In genomic region chr2:41973871-41974270, GRCh38 we compare ENCODE assay signal across 30 cellular contexts.
"Had no signal": no experiment of that assay in that cellular context is flagged by ENCODE, and none has a peak within 500 bp of the region (broad histone marks: within the 10 kb centered on the region; RNA-seq: fewer than 3 reads in every experiment).

No MANE protein-coding gene starts in this region.

- H3K4me1 ChIP-seq: left ventricle myocardium inferior, right atrium auricular region, right lobe of liver, stomach, testis, transverse colon, upper lobe of right lung had no signal

- H3K36me3 ChIP-seq: left ventricle myocardium inferior, neutrophil, ovary, right atrium auricular region, right lobe of liver, stomach, thyroid gland, transverse colon, upper lobe of right lung had no signal

- ATAC-seq: left colon; naive thymus-derived CD4-positive, alpha-beta T cell; natural killer cell treated with Interleukin-12 subunit alpha and Interleukin-12 subunit beta and Interleukin-15 and Interleukin-18, amount 100 ng/mL, for 72 hours; right lobe of liver; stimulated activated naive B cell treated with anti-CD40 and anti-IgM and Interleukin-4, amounts not matched to agents 10 μg/mL and 1 μg/mL and 100 μg/mL, for 72 hours; stimulated activated naive CD8-positive, alpha-beta T cell treated with anti-CD3 and anti-CD28 coated beads, Interleukin-15, Interleukin-2, amounts not matched to agents 100 U/mL and 50 U/mL, for 24 hours; upper lobe of right lung had no signal

- H3K9me3 ChIP-seq: left ventricle myocardium inferior, neutrophil, ovary, right atrium auricular region, right lobe of liver, stomach, testis, thyroid gland, transverse colon, upper lobe of right lung had no signal

- H3K27ac Mint-ChIP-seq: immature natural killer cell; mesothelial cell of epicardium; naive thymus-derived CD4-positive, alpha-beta T cell; natural killer cell treated with Interleukin-12 subunit alpha and Interleukin-12 subunit beta and Interleukin-15 and Interleukin-18, amount 100 ng/mL, for 72 hours; progenitor cell of endocrine pancreas; stimulated activated naive B cell treated with anti-CD40 and anti-IgM and Interleukin-4, amounts not matched to agents 10 μg/mL and 1 μg/mL and 100 μg/mL, for 72 hours had no signal

- H3K27ac ChIP-seq: left ventricle myocardium inferior, neutrophil, ovary, right atrium auricular region, right lobe of liver, skin epidermis, stomach, testis, thyroid gland, transverse colon, upper lobe of right lung had no signal

- FAIRE-seq: islet of Langerhans, kidney, urothelium cell line had no signal

- H3K4me1 Mint-ChIP-seq: immature natural killer cell; naive thymus-derived CD4-positive, alpha-beta T cell; stimulated activated naive B cell treated with anti-CD40 and anti-IgM and Interleukin-4, amounts not matched to agents 10 μg/mL and 1 μg/mL and 100 μg/mL, for 72 hours had no signal

- H3K4me3 ChIP-seq: left ventricle myocardium inferior, lung, ovary, right atrium auricular region, right lobe of liver, skin epidermis, stomach, testis, thyroid gland, transverse colon, upper lobe of right lung had no signal

- H3K4me3 Mint-ChIP-seq: immature natural killer cell; mesothelial cell of epicardium; naive thymus-derived CD4-positive, alpha-beta T cell; natural killer cell treated with Interleukin-12 subunit alpha and Interleukin-12 subunit beta and Interleukin-15 and Interleukin-18, amount 100 ng/mL, for 72 hours; stimulated activated naive B cell treated with anti-CD40 and anti-IgM and Interleukin-4, amounts not matched to agents 10 μg/mL and 1 μg/mL and 100 μg/mL, for 72 hours had no signal

- DNase-seq: hypothalamus; immature natural killer cell; kidney; left colon; left ventricle myocardium inferior; mesendoderm; naive thymus-derived CD4-positive, alpha-beta T cell; occipital lobe; ovary; right lobe of liver; stimulated activated CD4-positive, alpha-beta T cell treated with anti-CD3 and anti-CD28 coated beads, Interleukin-12 subunit alpha, Interleukin-12 subunit beta, amount 100 ng/mL, for 4 hours; stimulated activated CD4-positive, alpha-beta T cell treated with anti-CD3 and anti-CD28 coated beads, Interleukin-15, amount 100 ng/mL, for 24 hours; stimulated activated CD4-positive, alpha-beta T cell treated with anti-CD3 and anti-CD28 coated beads, Interleukin-2, amount 100 ng/mL, for 24 hours; stimulated activated CD4-positive, alpha-beta T cell treated with anti-CD3 and anti-CD28 coated beads, Interleukin-4, amount 100 ng/mL, for 1 hour; stimulated activated naive B cell treated with anti-CD40 and anti-IgM and Interleukin-4, amounts not matched to agents 10 μg/mL and 1 μg/mL and 100 μg/mL, for 72 hours; stimulated activated naive CD8-positive, alpha-beta T cell treated with anti-CD3 and anti-CD28 coated beads, Interleukin-15, Interleukin-2, amounts not matched to agents 100 U/mL and 50 U/mL, for 24 hours; stomach; testis; thyroid gland; transverse colon; upper lobe of right lung had no signal

- H3K36me3 Mint-ChIP-seq: immature natural killer cell; mesothelial cell of epicardium; natural killer cell treated with Interleukin-12 subunit alpha and Interleukin-12 subunit beta and Interleukin-15 and Interleukin-18, amount 100 ng/mL, for 72 hours; stimulated activated naive B cell treated with anti-CD40 and anti-IgM and Interleukin-4, amounts not matched to agents 10 μg/mL and 1 μg/mL and 100 μg/mL, for 72 hours had no signal

- H3K27me3 ChIP-seq: neutrophil, ovary, right atrium auricular region, right lobe of liver, stomach, testis, thyroid gland, transverse colon, upper lobe of right lung had no signal
